7 cellular contexts compared by ENCODE assay signal in the genomic region with DNA sequence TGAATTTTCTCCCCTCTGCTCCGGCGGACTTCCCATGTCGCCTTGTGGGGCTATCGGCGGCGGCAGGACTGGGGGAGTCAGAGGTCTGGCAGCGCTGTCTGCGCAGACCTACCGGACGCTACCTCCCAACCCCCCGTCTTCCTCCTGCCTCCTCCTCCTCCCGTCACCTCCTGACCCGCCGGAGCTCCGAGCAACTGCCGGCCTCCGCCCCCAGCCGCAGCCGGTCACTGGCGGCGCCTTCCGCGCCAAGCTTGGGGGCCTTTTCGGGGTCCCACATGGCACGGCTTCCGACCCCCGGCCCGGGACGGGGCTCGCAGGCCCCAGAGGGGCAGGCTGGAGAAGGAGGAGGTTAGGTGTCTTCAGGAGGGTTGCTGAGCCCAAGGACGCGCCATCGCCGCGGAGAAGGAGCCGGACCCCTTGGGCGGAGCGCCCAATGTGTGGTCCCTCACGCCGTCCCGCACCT. TPM values are rescaled to one million over a fixed set of nuclear protein-coding genes. Genes with fewer than 3 reads are reported as not detected.
DNase-seq lines count a peak whose midpoint lies in the region; ATAC-seq, FAIRE-seq and TF ChIP-seq lines count a peak whose summit lies in the region.
"Not testable (repeated sequence)": the region's sequence is repeated elsewhere in the genome, so short reads cannot be mapped to it uniquely, and the experiment has no call there.

No MANE protein-coding gene starts in this region.

- not testable (repeated sequence) for FAIRE-seq in pancreas (lab: Jason Lieb, UNC)

- 0 to 1% methylated on average over 3 to 14 of the region's 41 CpGs for WGBS in pancreas, 2 donors

- peaks cover 30% of the 10 kb centered on the region for H3K4me1 Mint-ChIP-seq in activated CD4-positive, alpha-beta T cell treated with anti-CD3 and anti-CD28 coated beads for 36 hours
- H3K4me1 Mint-ChIP-seq in central memory CD8-positive, alpha-beta T cell: peaks cover 18% of the 10 kb centered on the region

- H3K9me3 ChIP-seq in iPS-15b (ENCODE audit: control insufficient read depth, insufficient read depth, low read length); pancreas: not testable (repeated sequence)

- not testable (repeated sequence) for H3K4me1 ChIP-seq in iPS-15b (ENCODE audit: control insufficient read depth, insufficient read depth, low read length)
- peaks cover 5 to 14% (median 9%) of the 10 kb centered on the region in 3 donors for H3K4me1 ChIP-seq in pancreas

- ATAC-seq in GM18861 (IDR thresholded peaks at IDR 0.05; ENCODE audit: unreplicated experiment): peak; percentile 38
- peak; percentile 57 for ATAC-seq in HG02571 (IDR thresholded peaks at IDR 0.05; ENCODE audit: unreplicated experiment)
- peak; percentile 66 for ATAC-seq in activated CD4-positive, alpha-beta T cell treated with anti-CD3 and anti-CD28 coated beads for 36 hours
- ATAC-seq in central memory CD8-positive, alpha-beta T cell (replicated peaks; ENCODE audit: extremely low read depth, poor library complexity, severe bottlenecking): peak; percentile 33
- peak; percentile 69 to 86 (median 78) for ATAC-seq in pancreas

- not testable (repeated sequence) for H3K27me3 ChIP-seq in iPS-15b (ENCODE audit: control insufficient read depth, insufficient read depth, low read length); pancreas

- DNase-seq in HK-2 (ENCODE audit: unreplicated experiment) (peak; percentile 14), pancreas (peak in 1 of 6 donors; percentile 23)
- not testable (repeated sequence) for DNase-seq in activated CD4-positive, alpha-beta T cell treated with anti-CD3 and anti-CD28 coated beads for 36 hours
- peak in 1 of 2 donors; percentile 16 for DNase-seq in central memory CD8-positive, alpha-beta T cell (ENCODE audit: low spot score in 2 of 2)

- not testable (repeated sequence) for H3K36me3 Mint-ChIP-seq in activated CD4-positive, alpha-beta T cell treated with anti-CD3 and anti-CD28 coated beads for 36 hours (ENCODE audit: low read depth)
- H3K36me3 Mint-ChIP-seq in central memory CD8-positive, alpha-beta T cell (ENCODE audit: insufficient read depth): peaks cover 17% of the 10 kb centered on the region

- POLR2A ChIA-PET in activated CD4-positive, alpha-beta T cell treated with anti-CD3 and anti-CD28 coated beads for 36 hours (lab: Charles Lee): not testable (repeated sequence)

- not testable (repeated sequence) for H3K9me3 Mint-ChIP-seq in activated CD4-positive, alpha-beta T cell treated with anti-CD3 and anti-CD28 coated beads for 36 hours (ENCODE audit: low read depth); central memory CD8-positive, alpha-beta T cell

- peak overlapping the region; percentile 84 for H3K4me3 Mint-ChIP-seq in activated CD4-positive, alpha-beta T cell treated with anti-CD3 and anti-CD28 coated beads for 36 hours
- H3K4me3 Mint-ChIP-seq in central memory CD8-positive, alpha-beta T cell: peak overlapping the region; percentile 95

- H3K36me3 ChIP-seq in iPS-15b (ENCODE audit: control insufficient read depth, insufficient read depth, low read length); pancreas: not testable (repeated sequence)

- H3K9ac ChIP-seq in iPS-15b (ENCODE audit: low read depth, low read length): not testable (repeated sequence)

- not testable (repeated sequence) for TF ChIP-seq CTCF in pancreas (IDR thresholded peaks at IDR 0.05)

- H3K27ac ChIP-seq in pancreas: peak overlapping the region; percentile 58 to 81 (median 72)

- not testable (repeated sequence) for H3K27me3 Mint-ChIP-seq in activated CD4-positive, alpha-beta T cell treated with anti-CD3 and anti-CD28 coated beads for 36 hours; central memory CD8-positive, alpha-beta T cell

- intact Hi-C loops in activated CD4-positive, alpha-beta T cell treated with anti-CD3 and anti-CD28 coated beads for 36 hours (cut with DNase I, micrococcal nuclease): loop anchor here in 1 of 2 experiments (1.0 to 10.0 kb wide), 4 partner anchors 41 to 902 kb away; a partner anchor contains a TSS
- intact Hi-C loops in pancreas (cut with DNase I): not testable (repeated sequence)

- peak overlapping the region; percentile 95 for H3K27ac Mint-ChIP-seq in activated CD4-positive, alpha-beta T cell treated with anti-CD3 and anti-CD28 coated beads for 36 hours
- H3K27ac Mint-ChIP-seq in central memory CD8-positive, alpha-beta T cell (ENCODE audit: low read depth): peak overlapping the region; percentile 78

- H3K4me3 ChIP-seq in iPS-15b (ENCODE audit: low read depth, low read length): peak overlapping the region; percentile 100
- H3K4me3 ChIP-seq in pancreas: peak overlapping the region; percentile 33 to 71 (median 64)

- CTCF ChIA-PET in activated CD4-positive, alpha-beta T cell treated with anti-CD3 and anti-CD28 coated beads for 36 hours (lab: Charles Lee): interaction anchor here (1.0 to 1.4 kb wide), 2 partner anchors 42 to 324 kb away, joined by 3 to 5 read pairs; no protein-coding TSS in a partner anchor

RNA-seq across cellular contexts. Expression of a gene that starts 0.3 kb away (rescaled TPM):
- 1 to 10 TPM; 6.2 to 9.0 TPM for total RNA-seq in activated CD4-positive, alpha-beta T cell treated with anti-CD3 and anti-CD28 coated beads for 36 hours
- 1 to 10 TPM; 2.1 to 5.7 (median 4.9) TPM for total RNA-seq in pancreas
- polyA plus RNA-seq in pancreas: 1 to 10 TPM; 1.3 to 4.0 TPM

RNA-seq across cellular contexts. Expression of a gene that starts 0.9 kb away (rescaled TPM):
- total RNA-seq in activated CD4-positive, alpha-beta T cell treated with anti-CD3 and anti-CD28 coated beads for 36 hours: 100 to 1,000 TPM in 1 of 2 experiments, 10 to 100 TPM in 1; 92.5 to 129 TPM
- total RNA-seq in pancreas: 10 to 100 TPM in 4 of 6 donors, 1 to 10 TPM in 2; 5.4 to 17.5 (median 14.9) TPM
- 10 to 100 TPM; 10.7 to 15.0 TPM for polyA plus RNA-seq in pancreas

RNA-seq across cellular contexts. Expression of a gene that starts 40.8 kb away (rescaled TPM):
- 1 to 10 TPM; 7.5 to 8.2 TPM for total RNA-seq in activated CD4-positive, alpha-beta T cell treated with anti-CD3 and anti-CD28 coated beads for 36 hours
- total RNA-seq in pancreas: 1 to 10 TPM; 2.7 to 4.6 (median 3.4) TPM
- 1 to 10 TPM; 3.5 to 8.1 TPM for polyA plus RNA-seq in pancreas

Comparison
In these comparisons a context has a peak if more than half of its experiments do, and no peak if none do; other contexts are left out.
1. RNA of a gene that starts 0.9 kb away (total RNA-seq): 92.5 to 129 TPM in activated CD4-positive, alpha-beta T cell treated with anti-CD3 and anti-CD28 coated beads for 36 hours; 5.4 to 17.5 TPM in pancreas; every median in the first group is over 4 times any median in the second.
2. Peak in every context shown above with its lines, with median percentiles within 50 percentile points of each other: ATAC-seq.